In the genomic region with DNA sequence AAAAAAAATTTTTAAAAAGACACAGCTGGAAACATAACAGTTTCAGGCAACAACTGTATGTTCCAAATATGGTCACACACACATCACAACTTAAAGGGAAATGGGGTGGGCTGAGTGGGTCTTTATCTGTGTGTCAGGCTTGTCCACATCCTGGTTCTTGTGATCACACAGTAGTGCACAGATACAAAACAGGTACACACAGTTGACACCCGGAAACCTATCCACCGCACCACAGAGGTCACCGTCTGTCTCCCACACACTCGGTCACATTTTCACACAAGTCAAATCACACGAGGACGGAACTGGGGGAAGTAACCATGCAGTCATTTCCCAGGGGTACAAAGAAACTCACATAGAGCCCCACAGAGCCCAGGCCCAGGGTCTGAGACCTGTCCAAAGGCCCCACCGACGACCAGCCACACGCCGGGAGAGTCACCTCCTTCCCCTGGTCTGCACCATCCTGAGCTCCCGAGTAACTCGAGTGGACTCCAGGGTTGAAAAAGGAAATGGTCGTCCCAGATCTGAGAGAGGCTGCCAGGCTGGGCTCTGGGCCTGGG, we compare ENCODE assay signal across 1 cellular context.
TF ChIP-seq lines count a peak whose summit lies in the region.

No MANE protein-coding gene starts in this region.

TF ChIP-seq in GM23338, 12 proteins besides CTCF, POLR2A, EP300 and RAD21 (continued from another document):
- TF ChIP-seq, protein P1, sequence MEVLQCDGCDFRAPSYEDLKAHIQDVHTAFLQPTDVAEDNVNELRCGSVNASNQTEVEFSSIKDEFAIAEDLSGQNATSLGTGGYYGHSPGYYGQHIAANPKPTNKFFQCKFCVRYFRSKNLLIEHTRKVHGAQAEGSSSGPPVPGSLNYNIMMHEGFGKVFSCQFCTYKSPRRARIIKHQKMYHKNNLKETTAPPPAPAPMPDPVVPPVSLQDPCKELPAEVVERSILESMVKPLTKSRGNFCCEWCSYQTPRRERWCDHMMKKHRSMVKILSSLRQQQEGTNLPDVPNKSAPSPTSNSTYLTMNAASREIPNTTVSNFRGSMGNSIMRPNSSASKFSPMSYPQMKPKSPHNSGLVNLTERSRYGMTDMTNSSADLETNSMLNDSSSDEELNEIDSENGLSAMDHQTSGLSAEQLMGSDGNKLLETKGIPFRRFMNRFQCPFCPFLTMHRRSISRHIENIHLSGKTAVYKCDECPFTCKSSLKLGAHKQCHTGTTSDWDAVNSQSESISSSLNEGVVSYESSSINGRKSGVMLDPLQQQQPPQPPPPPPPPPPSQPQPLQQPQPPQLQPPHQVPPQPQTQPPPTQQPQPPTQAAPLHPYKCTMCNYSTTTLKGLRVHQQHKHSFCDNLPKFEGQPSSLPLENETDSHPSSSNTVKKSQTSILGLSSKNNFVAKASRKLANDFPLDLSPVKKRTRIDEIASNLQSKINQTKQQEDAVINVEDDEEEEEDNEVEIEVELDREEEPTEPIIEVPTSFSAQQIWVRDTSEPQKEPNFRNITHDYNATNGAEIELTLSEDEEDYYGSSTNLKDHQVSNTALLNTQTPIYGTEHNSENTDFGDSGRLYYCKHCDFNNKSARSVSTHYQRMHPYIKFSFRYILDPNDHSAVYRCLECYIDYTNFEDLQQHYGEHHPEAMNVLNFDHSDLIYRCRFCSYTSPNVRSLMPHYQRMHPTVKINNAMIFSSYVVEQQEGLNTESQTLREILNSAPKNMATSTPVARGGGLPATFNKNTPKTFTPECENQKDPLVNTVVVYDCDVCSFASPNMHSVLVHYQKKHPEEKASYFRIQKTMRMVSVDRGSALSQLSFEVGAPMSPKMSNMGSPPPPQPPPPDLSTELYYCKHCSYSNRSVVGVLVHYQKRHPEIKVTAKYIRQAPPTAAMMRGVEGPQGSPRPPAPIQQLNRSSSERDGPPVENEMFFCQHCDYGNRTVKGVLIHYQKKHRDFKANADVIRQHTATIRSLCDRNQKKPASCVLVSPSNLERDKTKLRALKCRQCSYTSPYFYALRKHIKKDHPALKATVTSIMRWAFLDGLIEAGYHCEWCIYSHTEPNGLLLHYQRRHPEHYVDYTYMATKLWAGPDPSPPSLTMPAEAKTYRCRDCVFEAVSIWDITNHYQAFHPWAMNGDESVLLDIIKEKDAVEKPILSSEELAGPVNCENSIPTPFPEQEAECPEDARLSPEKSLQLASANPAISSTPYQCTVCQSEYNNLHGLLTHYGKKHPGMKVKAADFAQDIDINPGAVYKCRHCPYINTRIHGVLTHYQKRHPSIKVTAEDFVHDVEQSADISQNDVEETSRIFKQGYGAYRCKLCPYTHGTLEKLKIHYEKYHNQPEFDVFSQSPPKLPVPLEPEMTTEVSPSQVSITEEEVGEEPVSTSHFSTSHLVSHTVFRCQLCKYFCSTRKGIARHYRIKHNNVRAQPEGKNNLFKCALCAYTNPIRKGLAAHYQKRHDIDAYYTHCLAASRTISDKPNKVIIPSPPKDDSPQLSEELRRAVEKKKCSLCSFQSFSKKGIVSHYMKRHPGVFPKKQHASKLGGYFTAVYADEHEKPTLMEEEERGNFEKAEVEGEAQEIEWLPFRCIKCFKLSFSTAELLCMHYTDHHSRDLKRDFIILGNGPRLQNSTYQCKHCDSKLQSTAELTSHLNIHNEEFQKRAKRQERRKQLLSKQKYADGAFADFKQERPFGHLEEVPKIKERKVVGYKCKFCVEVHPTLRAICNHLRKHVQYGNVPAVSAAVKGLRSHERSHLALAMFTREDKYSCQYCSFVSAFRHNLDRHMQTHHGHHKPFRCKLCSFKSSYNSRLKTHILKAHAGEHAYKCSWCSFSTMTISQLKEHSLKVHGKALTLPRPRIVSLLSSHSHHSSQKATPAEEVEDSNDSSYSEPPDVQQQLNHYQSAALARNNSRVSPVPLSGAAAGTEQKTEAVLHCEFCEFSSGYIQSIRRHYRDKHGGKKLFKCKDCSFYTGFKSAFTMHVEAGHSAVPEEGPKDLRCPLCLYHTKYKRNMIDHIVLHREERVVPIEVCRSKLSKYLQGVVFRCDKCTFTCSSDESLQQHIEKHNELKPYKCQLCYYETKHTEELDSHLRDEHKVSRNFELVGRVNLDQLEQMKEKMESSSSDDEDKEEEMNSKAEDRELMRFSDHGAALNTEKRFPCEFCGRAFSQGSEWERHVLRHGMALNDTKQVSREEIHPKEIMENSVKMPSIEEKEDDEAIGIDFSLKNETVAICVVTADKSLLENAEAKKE (CRISPR knock-in tag; IDR thresholded peaks at IDR 0.05) = no peak
- no peak for TF ChIP-seq ZNF114 (CRISPR knock-in tag; IDR thresholded peaks at IDR 0.05)
